Comparison of ENCODE assay signal across 8 cellular contexts in the genomic region with DNA sequence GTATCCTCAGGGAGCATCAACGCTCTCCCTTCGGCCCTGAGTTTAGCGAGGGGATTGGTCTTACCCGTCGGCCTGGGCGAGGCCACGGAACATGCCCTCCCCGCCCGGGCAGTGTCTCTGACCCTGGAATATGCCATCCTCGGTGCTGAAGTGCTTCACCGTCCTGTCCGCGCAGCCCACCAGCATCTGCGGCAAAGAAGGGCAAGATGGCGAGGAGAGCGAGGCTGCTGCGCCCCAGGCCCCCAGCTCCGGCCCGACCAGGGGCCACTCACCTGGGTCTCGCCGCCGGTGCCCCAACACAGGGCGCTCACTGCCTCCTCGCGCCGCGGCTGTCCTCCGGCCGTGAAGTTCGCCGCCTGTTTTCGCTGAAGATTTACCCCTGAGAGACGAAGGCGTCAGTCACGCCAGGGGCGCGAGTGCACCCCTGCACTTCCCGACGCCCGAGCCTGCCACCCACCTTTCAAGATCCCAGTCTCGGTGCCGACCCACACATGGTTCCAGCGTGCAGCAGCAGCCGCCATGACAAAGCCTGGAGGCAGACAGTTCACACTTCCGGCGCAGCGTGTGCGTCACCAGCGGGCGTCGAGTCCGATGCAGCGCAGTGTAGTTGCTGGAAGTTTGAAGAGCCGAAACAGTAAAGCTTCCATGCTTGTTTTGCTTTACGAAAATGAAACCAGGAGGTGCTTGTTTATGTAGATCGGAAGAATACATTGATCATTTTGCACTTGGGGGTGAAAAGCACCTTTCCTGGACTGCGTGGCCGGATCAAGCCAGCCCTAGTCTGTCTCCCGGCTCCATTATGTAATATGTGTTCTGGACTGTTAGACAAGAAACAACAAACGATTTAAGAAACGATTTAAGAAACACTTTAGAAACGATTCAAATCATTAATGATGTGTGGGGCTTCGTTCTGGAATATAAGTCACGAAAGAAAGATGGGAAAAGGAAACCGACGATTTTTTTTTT. TPM values are rescaled to one million over a fixed set of nuclear protein-coding genes. Genes with fewer than 3 reads are reported as not detected.
A peak's percentile ranks its signal among the peaks of the same experiment; 100 is the strongest.
DNase-seq lines count a peak whose midpoint lies in the region; ATAC-seq, FAIRE-seq and TF ChIP-seq lines count a peak whose summit lies in the region.

A gene (minus strand): TSS at position 541 of the 966 bp plus-strand sequence. CDS start 20 bp downstream, at position 521.

- H3K9me3 ChIP-seq in keratinocyte (ENCODE audit: control insufficient read depth, low read depth, low read length) = no peaks in the 10 kb centered on the region

- H3K4me2 ChIP-seq in keratinocyte (ENCODE audit: control insufficient read depth, extremely low read depth, insufficient read depth, low read depth, low read length) = peak within 1 kb of the TSS; percentile 85

- peaks cover 16% of the 10 kb centered on the region for H3K4me1 Mint-ChIP-seq in central memory CD8-positive, alpha-beta T cell

- H4K20me1 ChIP-seq in keratinocyte (ENCODE audit: control insufficient read depth, extremely low read depth, insufficient read depth, low read length) = no peaks in the 10 kb centered on the region

- H3K4me3 ChIP-seq in AG09309 (ENCODE audit: control insufficient read depth, low read depth, low read length) = peak within 1 kb of the TSS; percentile 85
- H3K4me3 ChIP-seq in keratinocyte (ENCODE audit: control insufficient read depth in 2 of 3, extremely low read depth in 1 of 3, insufficient read depth in 2 of 3, low read depth in 1 of 3, low read length in 3 of 3) = peak within 1 kb of the TSS; percentile 80 to 95 (median 81)

- peaks cover 20% of the 10 kb centered on the region for H3K36me3 Mint-ChIP-seq in central memory CD8-positive, alpha-beta T cell (ENCODE audit: insufficient read depth)

- peaks cover 14% of the 10 kb centered on the region for H3K4me1 ChIP-seq in keratinocyte (ENCODE audit: control insufficient read depth, extremely low read depth, insufficient read depth, low read length)

- peak; percentile 51 for DNase-seq in AG09309 (ENCODE audit: low read depth)
- peak; percentile 83 to 92 for DNase-seq in NCI-H446 (lab: John Stamatoyannopoulos, UW)
- peak; percentile 89 for DNase-seq in activated CD4-positive, CD25-positive, alpha-beta regulatory T cell treated with anti-CD3 and anti-CD28 coated beads, Interleukin-2, amount 50 U/mL, for 16 hours (ENCODE audit: low read depth, low spot score)
- DNase-seq in central memory CD8-positive, alpha-beta T cell (ENCODE audit: low spot score in 2 of 2) = peak; percentile 78 to 89
- no peak for DNase-seq in keratinocyte (ENCODE audit: low read depth, low spot score)
- peak; percentile 71 to 78 for DNase-seq in stimulated activated CD4-positive, alpha-beta T cell treated with anti-CD3 and anti-CD28 coated beads, Interleukin-15, amount 100 ng/mL, for 1 hour (ENCODE audit: low read depth in 1 of 2, low spot score in 1 of 2)

- H3K9ac ChIP-seq in keratinocyte (ENCODE audit: control insufficient read depth, extremely low read depth, insufficient read depth, low read length) = peak within 1 kb of the TSS; percentile 94

- no peaks in the 10 kb centered on the region for H3K27me3 ChIP-seq in keratinocyte (ENCODE audit: control insufficient read depth, extremely low read depth, insufficient read depth, low read length)

- TF ChIP-seq CTCF in AG09309 (IDR thresholded peaks at IDR 0.05; ENCODE audit: control insufficient read depth, insufficient read depth, low read depth, low read length, missing control alignments) (no peak), keratinocyte (optimal IDR thresholded peaks at IDR 0.05 in 1 of 3, IDR thresholded peaks at IDR 0.05 in 1 of 3, conservative IDR thresholded peaks at IDR 0.05 in 1 of 3; ENCODE audit: extremely low read depth in 1 of 3, insufficient read depth in 2 of 3, low read length in 3 of 3) (no peak)

- ATAC-seq in GM19023 (IDR thresholded peaks at IDR 0.05; ENCODE audit: unreplicated experiment) = peak; percentile 40
- peak; percentile 49 for ATAC-seq in HG03354 (IDR thresholded peaks at IDR 0.05; ENCODE audit: poor library complexity, severe bottlenecking, unreplicated experiment)
- peak; percentile 53 for ATAC-seq in central memory CD8-positive, alpha-beta T cell (replicated peaks; ENCODE audit: extremely low read depth, poor library complexity, severe bottlenecking)

- no peaks in the 10 kb centered on the region for H3K9me3 Mint-ChIP-seq in central memory CD8-positive, alpha-beta T cell

- peaks cover 37% of the 10 kb centered on the region for H3K79me2 ChIP-seq in keratinocyte (ENCODE audit: control insufficient read depth, insufficient read depth, low read length)

- H3K36me3 ChIP-seq in keratinocyte (ENCODE audit: control insufficient read depth in 2 of 2, extremely low read depth in 1 of 2, insufficient read depth in 2 of 2, low read length in 2 of 2) = peaks cover 15 to 19% of the 10 kb centered on the region in 2 experiments

- no peaks in the 10 kb centered on the region for H3K27me3 Mint-ChIP-seq in central memory CD8-positive, alpha-beta T cell

- H3K4me3 Mint-ChIP-seq in central memory CD8-positive, alpha-beta T cell = no peak within 1 kb of the TSS

- peak within 1 kb of the TSS; percentile 98 for H3K27ac ChIP-seq in keratinocyte (ENCODE audit: control insufficient read depth, insufficient read depth, low read length)

- no peak for FAIRE-seq in keratinocyte (lab: Jason Lieb, UNC)

- dilution Hi-C loops in keratinocyte (cut with MboI; ENCODE audit: extremely low pct_ligation_motif_present, low sequenced_read_pairs) = no loop called here

- H3K9me1 ChIP-seq in keratinocyte (ENCODE audit: control insufficient read depth, extremely low read depth, insufficient read depth, low read length) = no peaks in the 10 kb centered on the region

- H3K27ac Mint-ChIP-seq in central memory CD8-positive, alpha-beta T cell (ENCODE audit: low read depth) = no peak within 1 kb of the TSS

- peak within 1 kb of the TSS; percentile 80 for H2AFZ ChIP-seq in keratinocyte (ENCODE audit: control insufficient read depth, low read length)

RNA-seq across cellular contexts. Expression of the gene that starts here (rescaled TPM):
- 44.5 to 48.1 TPM (median 47.7 TPM) in 3 replicates for polyA plus RNA-seq in keratinocyte
- polyA plus RNA-seq in keratinocyte (2011; ENCODE audit: low read depth) = 52.4 TPM
- 26.8 and 38.1 TPM in 2 replicates for polyA plus RNA-seq in keratinocyte (2011; cell fraction: cytosol; rRNA removed)
- polyA plus RNA-seq in keratinocyte (2011; cell fraction: nucleus; rRNA removed) = 65.9 and 68.6 TPM in 2 replicates
- 46.5 and 58.6 TPM in 2 replicates for polyA plus RNA-seq in keratinocyte (2012; ENCODE audit: low replicate concordance)
- polyA minus RNA-seq in keratinocyte = 39.4 to 66.3 TPM (median 48.9 TPM) in 3 replicates
- 53.1 TPM for polyA minus RNA-seq in keratinocyte (2011; cell fraction: cytosol; rRNA and poly(A)+ RNA removed)
- polyA minus RNA-seq in keratinocyte (2011; cell fraction: nucleus; rRNA and poly(A)+ RNA removed) = 71.3 and 88.0 TPM in 2 replicates
